17 cellular contexts compared by ENCODE assay signal in genomic region chr1:75981188-75981897, GRCh38. TPM values are rescaled to one million over a fixed set of nuclear protein-coding genes. Genes with fewer than 3 reads are reported as not detected.
A peak's percentile ranks its signal among the peaks of the same experiment; 100 is the strongest.
DNase-seq lines count a peak whose midpoint lies in the region; ATAC-seq and TF ChIP-seq lines count a peak whose summit lies in the region.
"Had no signal": no experiment of that assay in that cellular context is flagged by ENCODE, and none has a peak within 500 bp of the region (broad histone marks: within the 10 kb centered on the region; RNA-seq: fewer than 3 reads in every experiment).

No MANE protein-coding gene starts in this region.

- peaks cover 4 to 10% of the 10 kb centered on the region in 2 donors for H3K27me3 Mint-ChIP-seq in T-cell
- H3K27me3 Mint-ChIP-seq: type B pancreatic cell had no signal

- H3K27ac Mint-ChIP-seq in T-cell: no peak overlapping the region
- H3K27ac Mint-ChIP-seq: activated CD4-positive, alpha-beta T cell treated with anti-CD3 and anti-CD28 coated beads for 36 hours; CD8-positive, alpha-beta memory T cell; type B pancreatic cell had no signal

- ATAC-seq in GM18907 (IDR thresholded peaks at IDR 0.05; ENCODE audit: unreplicated experiment) (peak; percentile 53), GM21619 (IDR thresholded peaks at IDR 0.05; ENCODE audit: unreplicated experiment) (peak; percentile 48), HG03095 (IDR thresholded peaks at IDR 0.05; ENCODE audit: unreplicated experiment) (peak; percentile 59), T-cell (replicated peaks in 1 of 4) (no peak), HG02678 (IDR thresholded peaks at IDR 0.05; ENCODE audit: unreplicated experiment) (no peak), upper lobe of left lung (ENCODE audit: low FRiP score in 2 of 2) (no peak)
- ATAC-seq: activated CD4-positive, alpha-beta T cell treated with anti-CD3 and anti-CD28 coated beads for 36 hours; esophagus mucosa; sciatic nerve had no signal

- H3K4me1 Mint-ChIP-seq in T-cell: no peaks in the 10 kb centered on the region
- H3K4me1 Mint-ChIP-seq: activated CD4-positive, alpha-beta T cell treated with anti-CD3 and anti-CD28 coated beads for 36 hours; CD8-positive, alpha-beta memory T cell had no signal

- CTCF ChIA-PET in T-cell (lab: Charles Lee): no interaction called here

- H3K4me3 ChIP-seq in mesodermal cell (ENCODE audit: extremely low read depth, insufficient read depth, low read length, poor library complexity, severe bottlenecking) (no peak overlapping the region), upper lobe of left lung (no peak overlapping the region)
- H3K4me3 ChIP-seq: SK-N-MC had no signal

- H3K9me3 Mint-ChIP-seq in T-cell: peaks cover 7 to 11% (median 8%) of the 10 kb centered on the region in 3 donors

- DNase-seq in T-cell (no peak), upper lobe of left lung (no peak)
- DNase-seq: activated CD4-positive, alpha-beta T cell treated with anti-CD3 and anti-CD28 coated beads for 36 hours; activated gamma-delta T cell; CD8-positive, alpha-beta memory T cell; NCI-H1417 treated with DMSO at 0.1 percent for 48 hours had no signal

- H3K9me3 ChIP-seq in mesodermal cell (ENCODE audit: control insufficient read depth, low read length) (peaks cover 5% of the 10 kb centered on the region), upper lobe of left lung (no peaks in the 10 kb centered on the region)

- peak overlapping the region; percentile 47 for H3K27ac ChIP-seq in mesodermal cell (ENCODE audit: low read depth, low read length, severe bottlenecking)
- no peak overlapping the region for H3K27ac ChIP-seq in upper lobe of left lung
- H3K27ac ChIP-seq: SK-N-MC had no signal

- no peaks in the 10 kb centered on the region for H3K27me3 ChIP-seq in upper lobe of left lung

- H3K4me1 ChIP-seq in mesodermal cell (ENCODE audit: control insufficient read depth, insufficient read depth, low read length, poor library complexity, severe bottlenecking) (peaks cover 4% of the 10 kb centered on the region), upper lobe of left lung (no peaks in the 10 kb centered on the region)

- TF ChIP-seq POLR2A in upper lobe of left lung (IDR thresholded peaks at IDR 0.05): no peak

- no peak for TF ChIP-seq EP300 in upper lobe of left lung (IDR thresholded peaks at IDR 0.05)

- POLR2A ChIA-PET in T-cell (lab: Charles Lee): interaction anchor here in 1 of 2 donors (0.6 kb wide), 1 partner anchor 17 kb away, joined by 3 read pairs; no protein-coding TSS in a partner anchor

- H3K36me3 Mint-ChIP-seq in T-cell: no peaks in the 10 kb centered on the region
- H3K36me3 Mint-ChIP-seq: CD8-positive, alpha-beta memory T cell; type B pancreatic cell had no signal

- H3K36me3 ChIP-seq in mesodermal cell (ENCODE audit: control insufficient read depth, insufficient read depth, low read length) (no peaks in the 10 kb centered on the region), upper lobe of left lung (no peaks in the 10 kb centered on the region)

- 75 to 92% methylated on average over 2 to 4 of the region's 5 CpGs for WGBS in mesodermal cell (ENCODE audit: insufficient coverage in 2 of 2), 2 experiments
- WGBS in upper lobe of left lung, 2 donors: 66 to 68% methylated on average over 5 of the region's 5 CpGs

- no peak overlapping the region for H3K4me3 Mint-ChIP-seq in T-cell
- H3K4me3 Mint-ChIP-seq: activated CD4-positive, alpha-beta T cell treated with anti-CD3 and anti-CD28 coated beads for 36 hours; CD8-positive, alpha-beta memory T cell; type B pancreatic cell had no signal

- no peak for TF ChIP-seq CTCF in upper lobe of left lung (IDR thresholded peaks at IDR 0.05)

RNA-seq across cellular contexts. Expression of gene ASB17, which starts 49.1 kb away (rescaled TPM):
- polyA plus RNA-seq in mesodermal cell (2013, experiment 1 of 2): not detected
- not detected for polyA plus RNA-seq in mesodermal cell (2013, experiment 2 of 2)
- total RNA-seq in T-cell (not detected), upper lobe of left lung (not detected)
- total RNA-seq: activated CD4-positive, alpha-beta T cell treated with anti-CD3 and anti-CD28 coated beads for 36 hours; cardiac septum; CD8-positive, alpha-beta memory T cell; esophagus mucosa; HT1080; sciatic nerve had no signal
- polyA plus RNA-seq: CD8-positive, alpha-beta memory T cell had no signal

Comparison
In these comparisons a context has a peak if more than half of its experiments do, and no peak if none do; other contexts are left out.
1. ATAC-seq: peak in GM18907 (single experiment), GM21619 (single experiment) and HG03095 (single experiment); none in T-cell (0 of 4), HG02678 (single experiment) and upper lobe of left lung (0 of 2).